ENCODE assay signal across 9 cellular contexts in the genomic region with DNA sequence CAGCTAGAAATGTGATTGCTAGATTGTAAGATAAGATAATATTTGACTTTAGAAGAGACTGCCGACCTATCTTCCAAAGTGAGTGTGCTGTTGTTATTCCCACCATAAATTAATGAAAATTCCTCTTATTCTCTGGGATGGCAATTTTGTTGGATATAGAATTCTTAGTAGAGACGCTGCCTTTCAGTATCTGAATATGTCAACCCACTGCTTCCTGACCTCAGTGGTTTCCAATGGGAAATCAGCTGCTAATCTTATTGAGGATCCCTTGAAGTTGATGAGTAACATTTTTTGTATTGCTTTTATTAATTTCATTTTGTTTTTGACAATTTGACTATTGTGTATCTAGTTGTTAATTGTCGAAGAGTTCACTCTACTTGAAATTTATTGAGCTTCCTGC.
"Had no signal": no experiment of that assay in that cellular context is flagged by ENCODE, and none has a peak within 500 bp of the region (broad histone marks: within the 10 kb centered on the region; RNA-seq: fewer than 3 reads in every experiment).

No MANE protein-coding gene starts in this region.

- H3K4me3 Mint-ChIP-seq: GM23338, H9, HFFc6 had no signal

- H3K27ac Mint-ChIP-seq: GM23338, H9, HFFc6 had no signal

- H3K9ac ChIP-seq: GM23248 had no signal

- H3K4me1 Mint-ChIP-seq: GM23338, H9 had no signal

- H3K9me3 ChIP-seq: HAP-1 had no signal

- H3K27ac ChIP-seq: GM23248 had no signal

- H3K4me1 ChIP-seq: HAP-1 had no signal

- H2AFZ ChIP-seq: GM23248, GM23338 had no signal

- H3K4me3 ChIP-seq: GM23248, GM23338, HAP-1 had no signal

- H3K9me3 Mint-ChIP-seq: GM23338 had no signal

- H3K4me2 ChIP-seq: GM23338 had no signal

- ATAC-seq: GM23338, HCT116 had no signal

- H3K36me3 ChIP-seq: HAP-1 had no signal

- DNase-seq: GM23248, GOT3, H7, H9, HCEC 1CT, HFFc6 had no signal
